6 cellular contexts compared by ENCODE assay signal in genomic region chr16:2008631-2009301, GRCh38. TPM values are rescaled to one million over a fixed set of nuclear protein-coding genes. Genes with fewer than 3 reads are reported as not detected.
DNase-seq lines count a peak whose midpoint lies in the region; ATAC-seq and TF ChIP-seq lines count a peak whose summit lies in the region.

No MANE protein-coding gene starts in this region.

- H3K9ac ChIP-seq in HUES6 (ENCODE audit: low read length) (peak overlapping the region; percentile 87), mammary epithelial cell (ENCODE audit: insufficient read depth, low read length) (peak overlapping the region; percentile 84), neuronal stem cell (ENCODE audit: low read depth, low read length, poor library complexity) (peak overlapping the region; percentile 96)

- H3K18ac ChIP-seq in neuronal stem cell (ENCODE audit: low read length), result peak overlapping the region; percentile 82

- H3K4me2 ChIP-seq in mammary epithelial cell (ENCODE audit: insufficient read depth, low read depth, low read length) (peak overlapping the region; percentile 89), neuronal stem cell (ENCODE audit: insufficient read depth, low read length, poor library complexity, severe bottlenecking) (peak overlapping the region; percentile 80)

- peak overlapping the region; percentile 91 for H3K4me3 ChIP-seq in BE2C (ENCODE audit: low read depth, low read length)
- H3K4me3 ChIP-seq in HUES6 (ENCODE audit: low read depth, low read length), result peak overlapping the region; percentile 76
- H3K4me3 ChIP-seq in mammary epithelial cell (replicated peaks in 1 of 3; ENCODE audit: insufficient read depth in 1 of 3, low read depth in 2 of 3, low read length in 3 of 3), result peak overlapping the region; percentile 76 to 88 (median 78)
- peak overlapping the region; percentile 65 to 99 for H3K4me3 ChIP-seq in neuronal stem cell (ENCODE audit: low read length in 2 of 2)

- H3K79me1 ChIP-seq in neuronal stem cell (ENCODE audit: low read depth, low read length), result peaks cover 34% of the 10 kb centered on the region

- H3K27me3 ChIP-seq in BE2C (no peaks in the 10 kb centered on the region), HUES6 (ENCODE audit: control insufficient read depth, insufficient read depth, low read length) (no peaks in the 10 kb centered on the region), mammary epithelial cell (ENCODE audit: insufficient read depth, low read length) (no peaks in the 10 kb centered on the region), neuronal stem cell (ENCODE audit: control insufficient read depth in 3 of 3, insufficient read depth in 3 of 3, low read depth in 1 of 3, low read length in 3 of 3) (no peaks in the 10 kb centered on the region)

- BruUV-seq in mammary epithelial cell (replicated peaks; lab: Mats Ljungman, UMichigan), result TSS peak; percentile 82

- DNase-seq in BE2C (no peak), mammary epithelial cell (no peak), neuronal stem cell (ENCODE audit: low spot score) (no peak), NCI-H1930 (lab: John Stamatoyannopoulos, UW) (no peak)

- intact Hi-C loops in mammary epithelial cell (cut with micrococcal nuclease), result loop anchor here (2.0 kb wide), 4 partner anchors 24 to 74 kb away; partner anchors contain the start of genes GFER, NTHL1, RPS2 and TSC2

- CTCF ChIA-PET in mammary epithelial cell (lab: Charles Lee; ENCODE audit: low non-redundant PET), result interaction anchor here (0.6 kb wide), 2 partner anchors 62 to 132 kb away, joined by 3 to 7 read pairs; no protein-coding TSS in a partner anchor

- peaks cover 13% of the 10 kb centered on the region for H4K20me1 ChIP-seq in mammary epithelial cell (ENCODE audit: insufficient read depth, low read length)

- no peak overlapping the region for H2BK5ac ChIP-seq in neuronal stem cell (ENCODE audit: low read length)

- no peak overlapping the region for H4K91ac ChIP-seq in neuronal stem cell (ENCODE audit: low read depth, low read length, poor library complexity)

- WGBS in mammary epithelial cell (ENCODE audit: low coverage, missing lambda C conversion rate), result 5% methylated on average over 23 of the region's 29 CpGs
- no CpG with 5 or more reads among the region's 29 CpGs for WGBS in neuronal stem cell (ENCODE audit: extremely low coverage in 2 of 2, insufficient read length in 2 of 2, insufficient replicate concordance in 1 of 2), 2 donors

- H3K9me3 ChIP-seq in BE2C (no peaks in the 10 kb centered on the region), HUES6 (ENCODE audit: control insufficient read depth, insufficient read depth, low read depth, low read length) (no peaks in the 10 kb centered on the region), mammary epithelial cell (replicated peaks; ENCODE audit: insufficient read depth, low read length) (no peaks in the 10 kb centered on the region), neuronal stem cell (replicated peaks in 1 of 2; ENCODE audit: control insufficient read depth in 2 of 2, insufficient read depth in 1 of 2, low read depth in 1 of 2, low read length in 2 of 2) (no peaks in the 10 kb centered on the region)

- peak overlapping the region; percentile 48 for H3K23ac ChIP-seq in neuronal stem cell (ENCODE audit: low read depth, low read length, poor library complexity)

- H2AFZ ChIP-seq in mammary epithelial cell (ENCODE audit: low read depth, low read length), result peak overlapping the region; percentile 63
- H2AFZ ChIP-seq in neuronal stem cell (ENCODE audit: low read length), result peak overlapping the region; percentile 78

- H2AK5ac ChIP-seq in neuronal stem cell (ENCODE audit: low read depth, low read length), result peak overlapping the region; percentile 11

- dilution Hi-C loops in mammary epithelial cell (cut with HindIII; ENCODE audit: low sequenced_read_pairs), result no loop called here

- H2BK15ac ChIP-seq in neuronal stem cell (ENCODE audit: low read length), result no peak overlapping the region

- no peak for ATAC-seq in HG02981 (IDR thresholded peaks at IDR 0.05; ENCODE audit: unreplicated experiment)

- no peak overlapping the region for H3K4ac ChIP-seq in neuronal stem cell (ENCODE audit: low read length)

- H3K36me3 ChIP-seq in BE2C (peaks cover 18% of the 10 kb centered on the region), HUES6 (ENCODE audit: control insufficient read depth, insufficient read depth, low read length) (peaks cover 11% of the 10 kb centered on the region), mammary epithelial cell (ENCODE audit: insufficient read depth, low read length) (no peaks in the 10 kb centered on the region), neuronal stem cell (replicated peaks in 1 of 2; ENCODE audit: control insufficient read depth in 2 of 2, insufficient read depth in 2 of 2, low read length in 2 of 2) (peaks cover 8 to 18% of the 10 kb centered on the region in 2 donors)

- H3K79me2 ChIP-seq in mammary epithelial cell (ENCODE audit: insufficient read depth, low read length), result peaks cover 69% of the 10 kb centered on the region

- H2BK120ac ChIP-seq in neuronal stem cell (ENCODE audit: low read depth, low read length), result no peak overlapping the region

- peak overlapping the region; percentile 82; the same call in 1 of the 2 replicates for H3K27ac ChIP-seq in HUES6 (ENCODE audit: low read depth, low read length)
- H3K27ac ChIP-seq in mammary epithelial cell (ENCODE audit: insufficient read depth, low read depth, low read length), result peak overlapping the region; percentile 75
- H3K27ac ChIP-seq in neuronal stem cell (replicated peaks; ENCODE audit: low read length), result no peak overlapping the region

- H2BK12ac ChIP-seq in neuronal stem cell (ENCODE audit: low read length), result no peak overlapping the region

- TF ChIP-seq CTCF in BE2C (IDR thresholded peaks at IDR 0.05; ENCODE audit: low read depth, low read length) (no peak), mammary epithelial cell (conservative IDR thresholded peaks at IDR 0.05 in 1 of 2, IDR thresholded peaks at IDR 0.05 in 1 of 2; ENCODE audit: extremely low read depth in 1 of 2, insufficient read depth in 1 of 2, low read depth in 1 of 2, low read length in 2 of 2) (no peak)

- in situ Hi-C loops in mammary epithelial cell (cut with MboI; ENCODE audit: low sequenced_read_pairs in 2 of 2), result no loop called here

- H4K8ac ChIP-seq in neuronal stem cell (ENCODE audit: low read depth, low read length), result no peak overlapping the region

- peaks cover 29% of the 10 kb centered on the region for H3K4me1 ChIP-seq in BE2C
- peaks cover 46% of the 10 kb centered on the region for H3K4me1 ChIP-seq in HUES6 (ENCODE audit: control insufficient read depth, insufficient read depth, low read length)
- H3K4me1 ChIP-seq in mammary epithelial cell (ENCODE audit: insufficient read depth, low read length), result peaks cover 45% of the 10 kb centered on the region
- H3K4me1 ChIP-seq in neuronal stem cell (ENCODE audit: control insufficient read depth in 2 of 2, insufficient read depth in 1 of 2, low read depth in 1 of 2, low read length in 2 of 2), result peaks cover 25 to 32% of the 10 kb centered on the region in 2 donors

- peak overlapping the region; percentile 71 for H3K14ac ChIP-seq in neuronal stem cell (ENCODE audit: low read length)

RNA-seq across cellular contexts. Expression of gene ZNF598, which starts 0.9 kb away (rescaled TPM):
- 245 TPM for polyA plus RNA-seq in BE2C (2012; ENCODE audit: insufficient read depth, insufficient read length, low read depth)
- 100 to 1,000 TPM in 1 of 2 donors, 10 to 100 TPM in 1; 31.8 to 133 TPM for total RNA-seq in mammary epithelial cell
- 45.4 TPM for polyA plus RNA-seq in mammary epithelial cell
- 13.2 TPM for polyA minus RNA-seq in mammary epithelial cell
- polyA plus RNA-seq in neuronal stem cell (2013, experiment 1 of 2), result 21.3 TPM
- polyA plus RNA-seq in neuronal stem cell (2013, experiment 2 of 2), result 20.9 TPM

RNA-seq across cellular contexts. Expression of gene NPW, which starts 10.8 kb away (rescaled TPM):
- not detected for polyA plus RNA-seq in BE2C (2012; ENCODE audit: insufficient read depth, insufficient read length, low read depth)
- total RNA-seq in mammary epithelial cell, result 1 to 10 TPM in 1 of 2 donors, not detected in 1; 1.6 TPM
- 0.18 TPM for polyA plus RNA-seq in mammary epithelial cell
- polyA minus RNA-seq in mammary epithelial cell, result not detected
- polyA plus RNA-seq in neuronal stem cell (2013, experiment 1 of 2), result 2.0 TPM
- 1.7 TPM for polyA plus RNA-seq in neuronal stem cell (2013, experiment 2 of 2)

RNA-seq across cellular contexts. Expression of gene NHERF2, which starts 17.9 kb away (rescaled TPM):
- polyA plus RNA-seq in BE2C (2012; ENCODE audit: insufficient read depth, insufficient read length, low read depth), result 41.3 TPM
- 10 to 100 TPM in 1 of 2 donors, 1 to 10 TPM in 1; 8.3 to 19.0 TPM for total RNA-seq in mammary epithelial cell
- polyA plus RNA-seq in mammary epithelial cell, result 9.5 TPM
- polyA minus RNA-seq in mammary epithelial cell, result 0.62 TPM
- 16.0 TPM for polyA plus RNA-seq in neuronal stem cell (2013, experiment 1 of 2)
- 14.8 TPM for polyA plus RNA-seq in neuronal stem cell (2013, experiment 2 of 2)

RNA-seq across cellular contexts. Expression of gene SYNGR3, which starts 19.0 kb away (rescaled TPM):
- polyA plus RNA-seq in BE2C (2012; ENCODE audit: insufficient read depth, insufficient read length, low read depth), result 10.0 TPM
- 1 to 10 TPM in 1 of 2 donors, under 1 TPM in 1; 0.17 to 3.6 TPM for total RNA-seq in mammary epithelial cell
- polyA plus RNA-seq in mammary epithelial cell, result 0.33 TPM
- not detected for polyA minus RNA-seq in mammary epithelial cell
- 17.3 TPM for polyA plus RNA-seq in neuronal stem cell (2013, experiment 1 of 2)
- 17.9 TPM for polyA plus RNA-seq in neuronal stem cell (2013, experiment 2 of 2)

RNA-seq across cellular contexts. Expression of gene GFER, which starts 24.8 kb away (rescaled TPM):
- 149 TPM for polyA plus RNA-seq in BE2C (2012; ENCODE audit: insufficient read depth, insufficient read length, low read depth)
- 10 to 100 TPM in 1 of 2 donors, 1 to 10 TPM in 1; 6.5 to 30.7 TPM for total RNA-seq in mammary epithelial cell
- 12.6 TPM for polyA plus RNA-seq in mammary epithelial cell
- polyA minus RNA-seq in mammary epithelial cell, result 0.83 TPM
- 32.3 TPM for polyA plus RNA-seq in neuronal stem cell (2013, experiment 1 of 2)
- 33.5 TPM for polyA plus RNA-seq in neuronal stem cell (2013, experiment 2 of 2)
